ENCODE assay signal across 1 cellular context in the genomic region with DNA sequence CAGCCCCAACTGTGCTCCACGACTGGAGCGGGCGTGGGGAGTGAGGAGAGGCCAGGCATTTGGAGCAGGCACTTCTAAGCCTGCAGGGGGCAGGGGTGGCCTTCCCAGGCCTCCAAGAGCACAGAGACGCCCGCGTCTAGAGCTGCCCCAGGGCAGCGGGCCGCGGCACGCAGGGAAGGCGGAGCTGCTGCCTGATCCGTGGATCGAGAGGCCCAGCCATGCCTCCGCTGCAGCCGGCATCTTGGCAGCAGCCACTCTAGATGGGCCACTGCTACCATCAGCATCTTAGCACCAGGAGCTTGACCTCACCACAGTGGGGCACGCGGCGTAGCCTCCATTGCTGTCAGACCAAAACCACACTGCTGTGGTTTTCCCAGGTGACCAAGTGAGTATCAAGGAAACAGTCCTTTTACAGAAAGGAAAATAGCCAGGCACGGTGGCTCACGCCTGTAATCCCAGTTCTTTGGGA.
TF ChIP-seq lines count a peak whose summit lies in the region.

No MANE protein-coding gene starts in this region.

TF ChIP-seq in GM12878, 131 proteins besides CTCF, POLR2A, EP300 and RAD21:
- TF ChIP-seq, protein P1, sequence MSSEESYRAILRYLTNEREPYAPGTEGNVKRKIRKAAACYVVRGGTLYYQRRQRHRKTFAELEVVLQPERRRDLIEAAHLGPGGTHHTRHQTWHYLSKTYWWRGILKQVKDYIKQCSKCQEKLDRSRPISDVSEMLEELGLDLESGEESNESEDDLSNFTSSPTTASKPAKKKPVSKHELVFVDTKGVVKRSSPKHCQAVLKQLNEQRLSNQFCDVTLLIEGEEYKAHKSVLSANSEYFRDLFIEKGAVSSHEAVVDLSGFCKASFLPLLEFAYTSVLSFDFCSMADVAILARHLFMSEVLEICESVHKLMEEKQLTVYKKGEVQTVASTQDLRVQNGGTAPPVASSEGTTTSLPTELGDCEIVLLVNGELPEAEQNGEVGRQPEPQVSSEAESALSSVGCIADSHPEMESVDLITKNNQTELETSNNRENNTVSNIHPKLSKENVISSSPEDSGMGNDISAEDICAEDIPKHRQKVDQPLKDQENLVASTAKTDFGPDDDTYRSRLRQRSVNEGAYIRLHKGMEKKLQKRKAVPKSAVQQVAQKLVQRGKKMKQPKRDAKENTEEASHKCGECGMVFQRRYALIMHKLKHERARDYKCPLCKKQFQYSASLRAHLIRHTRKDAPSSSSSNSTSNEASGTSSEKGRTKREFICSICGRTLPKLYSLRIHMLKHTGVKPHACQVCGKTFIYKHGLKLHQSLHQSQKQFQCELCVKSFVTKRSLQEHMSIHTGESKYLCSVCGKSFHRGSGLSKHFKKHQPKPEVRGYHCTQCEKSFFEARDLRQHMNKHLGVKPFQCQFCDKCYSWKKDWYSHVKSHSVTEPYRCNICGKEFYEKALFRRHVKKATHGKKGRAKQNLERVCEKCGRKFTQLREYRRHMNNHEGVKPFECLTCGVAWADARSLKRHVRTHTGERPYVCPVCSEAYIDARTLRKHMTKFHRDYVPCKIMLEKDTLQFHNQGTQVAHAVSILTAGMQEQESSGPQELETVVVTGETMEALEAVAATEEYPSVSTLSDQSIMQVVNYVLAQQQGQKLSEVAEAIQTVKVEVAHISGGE (CRISPR knock-in tag; IDR thresholded peaks at IDR 0.05), result no peak
- TF ChIP-seq TBL1XR1 (IDR thresholded peaks at IDR 0.05; ENCODE audit: low read depth, low read length) (no peak), SMC3 (IDR thresholded peaks at IDR 0.05; ENCODE audit: borderline replicate concordance, low read length) (peak; percentile 51; the same call in 1 of the 2 replicates), BCL11A (IDR thresholded peaks at IDR 0.05; ENCODE audit: low read depth, low read length) (no peak), SIX5 (IDR thresholded peaks at IDR 0.05; ENCODE audit: low read depth, low read length, severe bottlenecking) (no peak), HCFC1 (IDR thresholded peaks at IDR 0.05; ENCODE audit: low read length) (no peak), ZBED1 (IDR thresholded peaks at IDR 0.05; ENCODE audit: borderline replicate concordance) (no peak), MXI1 (IDR thresholded peaks at IDR 0.05; ENCODE audit: low read depth, low read length) (no peak), GATAD2B (conservative IDR thresholded peaks at IDR 0.05; ENCODE audit: low read depth) (no peak), STAT3 (IDR thresholded peaks at IDR 0.05; ENCODE audit: low read depth, low read length) (no peak), IKZF2 (IDR thresholded peaks at IDR 0.05) (no peak), ZZZ3 (IDR thresholded peaks at IDR 0.05; ENCODE audit: control insufficient read depth, insufficient read length, low read depth) (no peak), ZNF622 (IDR thresholded peaks at IDR 0.05) (no peak), RUNX3 (IDR thresholded peaks at IDR 0.05; ENCODE audit: low read length) (peak; percentile 69), SREBF2 (IDR thresholded peaks at IDR 0.05; ENCODE audit: low read length) (no peak), ZNF207 (IDR thresholded peaks at IDR 0.05; ENCODE audit: borderline replicate concordance) (no peak)
- TF ChIP-seq, protein P2, sequence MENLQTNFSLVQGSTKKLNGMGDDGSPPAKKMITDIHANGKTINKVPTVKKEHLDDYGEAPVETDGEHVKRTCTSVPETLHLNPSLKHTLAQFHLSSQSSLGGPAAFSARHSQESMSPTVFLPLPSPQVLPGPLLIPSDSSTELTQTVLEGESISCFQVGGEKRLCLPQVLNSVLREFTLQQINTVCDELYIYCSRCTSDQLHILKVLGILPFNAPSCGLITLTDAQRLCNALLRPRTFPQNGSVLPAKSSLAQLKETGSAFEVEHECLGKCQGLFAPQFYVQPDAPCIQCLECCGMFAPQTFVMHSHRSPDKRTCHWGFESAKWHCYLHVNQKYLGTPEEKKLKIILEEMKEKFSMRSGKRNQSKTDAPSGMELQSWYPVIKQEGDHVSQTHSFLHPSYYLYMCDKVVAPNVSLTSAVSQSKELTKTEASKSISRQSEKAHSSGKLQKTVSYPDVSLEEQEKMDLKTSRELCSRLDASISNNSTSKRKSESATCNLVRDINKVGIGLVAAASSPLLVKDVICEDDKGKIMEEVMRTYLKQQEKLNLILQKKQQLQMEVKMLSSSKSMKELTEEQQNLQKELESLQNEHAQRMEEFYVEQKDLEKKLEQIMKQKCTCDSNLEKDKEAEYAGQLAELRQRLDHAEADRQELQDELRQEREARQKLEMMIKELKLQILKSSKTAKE (IDR thresholded peaks at IDR 0.05; ENCODE audit: low read depth, poor library complexity, severe bottlenecking), result no peak
- TF ChIP-seq, protein P3, sequence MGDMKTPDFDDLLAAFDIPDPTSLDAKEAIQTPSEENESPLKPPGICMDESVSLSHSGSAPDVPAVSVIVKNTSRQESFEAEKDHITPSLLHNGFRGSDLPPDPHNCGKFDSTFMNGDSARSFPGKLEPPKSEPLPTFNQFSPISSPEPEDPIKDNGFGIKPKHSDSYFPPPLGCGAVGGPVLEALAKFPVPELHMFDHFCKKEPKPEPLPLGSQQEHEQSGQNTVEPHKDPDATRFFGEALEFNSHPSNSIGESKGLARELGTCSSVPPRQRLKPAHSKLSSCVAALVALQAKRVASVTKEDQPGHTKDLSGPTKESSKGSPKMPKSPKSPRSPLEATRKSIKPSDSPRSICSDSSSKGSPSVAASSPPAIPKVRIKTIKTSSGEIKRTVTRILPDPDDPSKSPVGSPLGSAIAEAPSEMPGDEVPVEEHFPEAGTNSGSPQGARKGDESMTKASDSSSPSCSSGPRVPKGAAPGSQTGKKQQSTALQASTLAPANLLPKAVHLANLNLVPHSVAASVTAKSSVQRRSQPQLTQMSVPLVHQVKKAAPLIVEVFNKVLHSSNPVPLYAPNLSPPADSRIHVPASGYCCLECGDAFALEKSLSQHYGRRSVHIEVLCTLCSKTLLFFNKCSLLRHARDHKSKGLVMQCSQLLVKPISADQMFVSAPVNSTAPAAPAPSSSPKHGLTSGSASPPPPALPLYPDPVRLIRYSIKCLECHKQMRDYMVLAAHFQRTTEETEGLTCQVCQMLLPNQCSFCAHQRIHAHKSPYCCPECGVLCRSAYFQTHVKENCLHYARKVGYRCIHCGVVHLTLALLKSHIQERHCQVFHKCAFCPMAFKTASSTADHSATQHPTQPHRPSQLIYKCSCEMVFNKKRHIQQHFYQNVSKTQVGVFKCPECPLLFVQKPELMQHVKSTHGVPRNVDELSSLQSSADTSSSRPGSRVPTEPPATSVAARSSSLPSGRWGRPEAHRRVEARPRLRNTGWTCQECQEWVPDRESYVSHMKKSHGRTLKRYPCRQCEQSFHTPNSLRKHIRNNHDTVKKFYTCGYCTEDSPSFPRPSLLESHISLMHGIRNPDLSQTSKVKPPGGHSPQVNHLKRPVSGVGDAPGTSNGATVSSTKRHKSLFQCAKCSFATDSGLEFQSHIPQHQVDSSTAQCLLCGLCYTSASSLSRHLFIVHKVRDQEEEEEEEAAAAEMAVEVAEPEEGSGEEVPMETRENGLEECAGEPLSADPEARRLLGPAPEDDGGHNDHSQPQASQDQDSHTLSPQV (IDR thresholded peaks at IDR 0.05), result no peak
- TF ChIP-seq, protein P4, sequence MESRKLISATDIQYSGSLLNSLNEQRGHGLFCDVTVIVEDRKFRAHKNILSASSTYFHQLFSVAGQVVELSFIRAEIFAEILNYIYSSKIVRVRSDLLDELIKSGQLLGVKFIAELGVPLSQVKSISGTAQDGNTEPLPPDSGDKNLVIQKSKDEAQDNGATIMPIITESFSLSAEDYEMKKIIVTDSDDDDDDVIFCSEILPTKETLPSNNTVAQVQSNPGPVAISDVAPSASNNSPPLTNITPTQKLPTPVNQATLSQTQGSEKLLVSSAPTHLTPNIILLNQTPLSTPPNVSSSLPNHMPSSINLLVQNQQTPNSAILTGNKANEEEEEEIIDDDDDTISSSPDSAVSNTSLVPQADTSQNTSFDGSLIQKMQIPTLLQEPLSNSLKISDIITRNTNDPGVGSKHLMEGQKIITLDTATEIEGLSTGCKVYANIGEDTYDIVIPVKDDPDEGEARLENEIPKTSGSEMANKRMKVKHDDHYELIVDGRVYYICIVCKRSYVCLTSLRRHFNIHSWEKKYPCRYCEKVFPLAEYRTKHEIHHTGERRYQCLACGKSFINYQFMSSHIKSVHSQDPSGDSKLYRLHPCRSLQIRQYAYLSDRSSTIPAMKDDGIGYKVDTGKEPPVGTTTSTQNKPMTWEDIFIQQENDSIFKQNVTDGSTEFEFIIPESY (IDR thresholded peaks at IDR 0.05), result peak; percentile 56; the same call in 1 of the 2 replicates
- TF ChIP-seq, protein P5, sequence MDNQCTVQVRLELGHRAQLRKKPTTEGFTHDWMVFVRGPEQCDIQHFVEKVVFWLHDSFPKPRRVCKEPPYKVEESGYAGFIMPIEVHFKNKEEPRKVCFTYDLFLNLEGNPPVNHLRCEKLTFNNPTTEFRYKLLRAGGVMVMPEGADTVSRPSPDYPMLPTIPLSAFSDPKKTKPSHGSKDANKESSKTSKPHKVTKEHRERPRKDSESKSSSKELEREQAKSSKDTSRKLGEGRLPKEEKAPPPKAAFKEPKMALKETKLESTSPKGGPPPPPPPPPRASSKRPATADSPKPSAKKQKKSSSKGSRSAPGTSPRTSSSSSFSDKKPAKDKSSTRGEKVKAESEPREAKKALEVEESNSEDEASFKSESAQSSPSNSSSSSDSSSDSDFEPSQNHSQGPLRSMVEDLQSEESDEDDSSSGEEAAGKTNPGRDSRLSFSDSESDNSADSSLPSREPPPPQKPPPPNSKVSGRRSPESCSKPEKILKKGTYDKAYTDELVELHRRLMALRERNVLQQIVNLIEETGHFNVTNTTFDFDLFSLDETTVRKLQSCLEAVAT (IDR thresholded peaks at IDR 0.05), result 0 out of 2 replicates have a peak, but pooled peaks have one; percentile 19
- TF ChIP-seq, protein P6, sequence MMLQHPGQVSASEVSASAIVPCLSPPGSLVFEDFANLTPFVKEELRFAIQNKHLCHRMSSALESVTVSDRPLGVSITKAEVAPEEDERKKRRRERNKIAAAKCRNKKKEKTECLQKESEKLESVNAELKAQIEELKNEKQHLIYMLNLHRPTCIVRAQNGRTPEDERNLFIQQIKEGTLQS (IDR thresholded peaks at IDR 0.05; ENCODE audit: borderline replicate concordance, extremely low read depth, low read depth, low read length), result no peak
